Comparison of ENCODE assay signal across 1 cellular context in the genomic region with DNA sequence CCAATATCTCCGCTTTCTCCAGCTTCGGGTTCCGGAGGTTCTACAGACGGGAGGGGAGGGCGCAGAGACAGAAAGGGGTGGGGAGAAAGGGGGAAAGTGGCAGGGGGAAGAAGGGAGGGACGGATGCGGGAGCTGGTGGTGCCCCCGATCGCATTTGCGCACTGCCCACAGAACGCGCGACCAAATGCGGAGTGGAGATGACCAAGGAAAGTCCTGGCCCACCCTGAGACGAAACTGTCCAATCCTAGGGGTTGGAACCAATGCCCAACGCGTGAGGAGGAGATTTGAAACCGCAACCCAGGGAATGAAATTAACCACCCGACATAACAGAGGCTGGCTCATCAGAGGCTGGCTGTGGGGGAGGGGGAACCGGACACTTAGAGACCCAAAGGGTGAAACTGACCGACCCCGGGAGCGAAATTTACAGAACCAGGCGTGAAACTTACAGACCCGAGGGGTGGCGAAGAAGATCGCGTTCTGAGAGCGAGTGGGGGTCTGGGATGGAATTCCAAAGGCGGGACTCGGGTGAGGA.
TF ChIP-seq lines count a peak whose summit lies in the region.

No MANE protein-coding gene starts in this region.

TF ChIP-seq in HEK293, 187 proteins besides CTCF, POLR2A, EP300 and RAD21 (continued from another document):
- TF ChIP-seq, protein P1, sequence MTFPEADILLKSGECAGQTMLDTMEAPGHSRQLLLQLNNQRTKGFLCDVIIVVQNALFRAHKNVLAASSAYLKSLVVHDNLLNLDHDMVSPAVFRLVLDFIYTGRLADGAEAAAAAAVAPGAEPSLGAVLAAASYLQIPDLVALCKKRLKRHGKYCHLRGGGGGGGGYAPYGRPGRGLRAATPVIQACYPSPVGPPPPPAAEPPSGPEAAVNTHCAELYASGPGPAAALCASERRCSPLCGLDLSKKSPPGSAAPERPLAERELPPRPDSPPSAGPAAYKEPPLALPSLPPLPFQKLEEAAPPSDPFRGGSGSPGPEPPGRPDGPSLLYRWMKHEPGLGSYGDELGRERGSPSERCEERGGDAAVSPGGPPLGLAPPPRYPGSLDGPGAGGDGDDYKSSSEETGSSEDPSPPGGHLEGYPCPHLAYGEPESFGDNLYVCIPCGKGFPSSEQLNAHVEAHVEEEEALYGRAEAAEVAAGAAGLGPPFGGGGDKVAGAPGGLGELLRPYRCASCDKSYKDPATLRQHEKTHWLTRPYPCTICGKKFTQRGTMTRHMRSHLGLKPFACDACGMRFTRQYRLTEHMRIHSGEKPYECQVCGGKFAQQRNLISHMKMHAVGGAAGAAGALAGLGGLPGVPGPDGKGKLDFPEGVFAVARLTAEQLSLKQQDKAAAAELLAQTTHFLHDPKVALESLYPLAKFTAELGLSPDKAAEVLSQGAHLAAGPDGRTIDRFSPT (tag by site-specific recombination; IDR thresholded peaks at IDR 0.05) = peak; percentile 79
- TF ChIP-seq ZBTB7A (tag by site-specific recombination; IDR thresholded peaks at IDR 0.05; ENCODE audit: low read depth) = no peak
- TF ChIP-seq ZNF19 (tag by site-specific recombination; IDR thresholded peaks at IDR 0.05; ENCODE audit: low read depth) = no peak
- no peak for TF ChIP-seq ZSCAN16 (tag by site-specific recombination; IDR thresholded peaks at IDR 0.05)
- no peak for TF ChIP-seq ZNF670 (tag by site-specific recombination; IDR thresholded peaks at IDR 0.05; ENCODE audit: low read depth)
- no peak for TF ChIP-seq ZNF202 (tag by site-specific recombination; IDR thresholded peaks at IDR 0.05; ENCODE audit: borderline replicate concordance)
- peak; percentile 94 for TF ChIP-seq ZNF10 (tag by site-specific recombination; IDR thresholded peaks at IDR 0.05)
- TF ChIP-seq ZNF549 (tag by site-specific recombination; IDR thresholded peaks at IDR 0.05) = no peak
- TF ChIP-seq ZBTB48 (tag by site-specific recombination; IDR thresholded peaks at IDR 0.05) = peak; percentile 39; the same call in 1 of the 2 replicates
- no peak for TF ChIP-seq OVOL3 (tag by site-specific recombination; IDR thresholded peaks at IDR 0.05)
- no peak for TF ChIP-seq ZNF157 (tag by site-specific recombination; IDR thresholded peaks at IDR 0.05)
- TF ChIP-seq SP2 (tag by site-specific recombination; IDR thresholded peaks at IDR 0.05) = peak; percentile 77
- no peak for TF ChIP-seq ZNF274 (IDR thresholded peaks at IDR 0.05; ENCODE audit: low read length)
- TF ChIP-seq ZNF274 (tag by site-specific recombination; IDR thresholded peaks at IDR 0.05; ENCODE audit: borderline replicate concordance) = no peak
- TF ChIP-seq ZNF23 (tag by site-specific recombination; IDR thresholded peaks at IDR 0.05; ENCODE audit: borderline replicate concordance) = no peak
- no peak for TF ChIP-seq TRIM28 (IDR thresholded peaks at IDR 0.05; ENCODE audit: borderline replicate concordance, low read length)
- TF ChIP-seq, protein P2, sequence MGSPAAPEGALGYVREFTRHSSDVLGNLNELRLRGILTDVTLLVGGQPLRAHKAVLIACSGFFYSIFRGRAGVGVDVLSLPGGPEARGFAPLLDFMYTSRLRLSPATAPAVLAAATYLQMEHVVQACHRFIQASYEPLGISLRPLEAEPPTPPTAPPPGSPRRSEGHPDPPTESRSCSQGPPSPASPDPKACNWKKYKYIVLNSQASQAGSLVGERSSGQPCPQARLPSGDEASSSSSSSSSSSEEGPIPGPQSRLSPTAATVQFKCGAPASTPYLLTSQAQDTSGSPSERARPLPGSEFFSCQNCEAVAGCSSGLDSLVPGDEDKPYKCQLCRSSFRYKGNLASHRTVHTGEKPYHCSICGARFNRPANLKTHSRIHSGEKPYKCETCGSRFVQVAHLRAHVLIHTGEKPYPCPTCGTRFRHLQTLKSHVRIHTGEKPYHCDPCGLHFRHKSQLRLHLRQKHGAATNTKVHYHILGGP (tag by site-specific recombination; IDR thresholded peaks at IDR 0.05) = no peak
- TF ChIP-seq, protein P3, sequence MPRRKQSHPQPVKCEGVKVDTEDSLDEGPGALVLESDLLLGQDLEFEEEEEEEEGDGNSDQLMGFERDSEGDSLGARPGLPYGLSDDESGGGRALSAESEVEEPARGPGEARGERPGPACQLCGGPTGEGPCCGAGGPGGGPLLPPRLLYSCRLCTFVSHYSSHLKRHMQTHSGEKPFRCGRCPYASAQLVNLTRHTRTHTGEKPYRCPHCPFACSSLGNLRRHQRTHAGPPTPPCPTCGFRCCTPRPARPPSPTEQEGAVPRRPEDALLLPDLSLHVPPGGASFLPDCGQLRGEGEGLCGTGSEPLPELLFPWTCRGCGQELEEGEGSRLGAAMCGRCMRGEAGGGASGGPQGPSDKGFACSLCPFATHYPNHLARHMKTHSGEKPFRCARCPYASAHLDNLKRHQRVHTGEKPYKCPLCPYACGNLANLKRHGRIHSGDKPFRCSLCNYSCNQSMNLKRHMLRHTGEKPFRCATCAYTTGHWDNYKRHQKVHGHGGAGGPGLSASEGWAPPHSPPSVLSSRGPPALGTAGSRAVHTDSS (tag by site-specific recombination; IDR thresholded peaks at IDR 0.05) = no peak
- TF ChIP-seq ZNF600 (tag by site-specific recombination; IDR thresholded peaks at IDR 0.05) = peak; percentile 55
- TF ChIP-seq GLIS2 (tag by site-specific recombination; IDR thresholded peaks at IDR 0.05) = peak; percentile 13; the same call in 1 of the 2 replicates
- no peak for TF ChIP-seq ZNF223 (tag by site-specific recombination; IDR thresholded peaks at IDR 0.05)
